Comparison of ENCODE assay signal across 9 cellular contexts in the genomic region with DNA sequence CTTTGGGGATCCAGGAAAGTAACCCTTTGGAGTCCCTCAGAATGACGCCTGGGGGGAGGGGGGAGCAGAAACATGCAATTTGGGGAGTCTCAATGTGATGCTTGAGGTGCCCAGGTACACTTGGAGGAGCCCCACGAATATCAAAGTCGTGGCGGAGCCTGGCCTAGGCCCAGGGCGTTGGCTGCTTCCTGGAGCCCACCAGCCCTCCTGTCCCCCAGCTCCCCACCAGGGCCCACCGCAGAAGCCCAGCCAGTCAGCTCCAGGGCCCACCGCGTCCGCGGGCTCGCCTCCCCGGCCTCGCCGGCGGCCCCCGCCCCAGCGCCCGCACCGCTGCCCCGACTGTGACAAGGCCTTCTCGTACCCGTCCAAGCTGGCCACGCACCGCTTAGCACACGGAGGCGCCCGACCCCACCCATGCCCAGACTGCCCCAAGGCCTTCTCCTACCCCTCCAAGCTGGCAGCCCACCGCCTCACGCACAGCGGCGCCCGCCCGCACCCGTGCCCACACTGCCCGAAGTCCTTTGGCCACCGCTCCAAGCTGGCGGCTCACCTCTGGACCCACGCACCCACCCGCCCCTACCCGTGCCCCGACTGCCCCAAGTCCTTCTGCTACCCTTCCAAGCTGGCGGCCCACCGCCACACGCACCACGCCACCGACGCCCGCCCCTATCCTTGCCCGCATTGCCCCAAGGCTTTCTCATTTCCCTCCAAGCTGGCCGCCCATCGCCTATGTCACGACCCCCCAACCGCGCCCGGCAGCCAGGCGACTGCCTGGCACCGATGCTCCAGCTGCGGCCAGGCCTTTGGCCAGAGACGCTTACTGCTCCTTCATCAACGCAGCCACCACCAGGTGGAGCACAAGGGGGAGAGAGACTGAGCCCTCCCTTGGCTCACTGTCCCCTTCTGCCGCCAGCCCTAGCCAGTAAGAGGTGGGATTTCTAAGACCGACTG. TPM values are rescaled to one million over a fixed set of nuclear protein-coding genes. Genes with fewer than 3 reads are reported as not detected.
DNase-seq lines count a peak whose midpoint lies in the region; ATAC-seq and TF ChIP-seq lines count a peak whose summit lies in the region.
"Had no signal": no experiment of that assay in that cellular context is flagged by ENCODE, and none has a peak within 500 bp of the region (broad histone marks: within the 10 kb centered on the region; RNA-seq: fewer than 3 reads in every experiment).

No MANE protein-coding gene starts in this region.

- ATAC-seq in GM23338 (peak; percentile 56), GM18517 (IDR thresholded peaks at IDR 0.05; ENCODE audit: unreplicated experiment) (no peak)

- no peak for TF ChIP-seq POLR2A in thyroid gland (IDR thresholded peaks at IDR 0.05)

- H3K27ac ChIP-seq in GM23338 (ENCODE audit: low read depth) = peak overlapping the region; percentile 43; the same call in 1 of the 2 replicates
- peak overlapping the region in 2 of 3 donors; percentile 29 to 92 for H3K27ac ChIP-seq in thyroid gland

- no peak overlapping the region for H3K27ac Mint-ChIP-seq in GM23338

- intact Hi-C loops in thyroid gland (cut with DNase I) = loop anchor here (5.0 to 10.0 kb wide), 3 partner anchors 37 to 117 kb away; a partner anchor contains a TSS

- H3K4me1 ChIP-seq in GM23338 (ENCODE audit: insufficient read depth) (peaks cover 6% of the 10 kb centered on the region; the same call in 1 of the 2 replicates), thyroid gland (peaks cover 7 to 23% of the 10 kb centered on the region in 2 donors)

- no peaks in the 10 kb centered on the region for H3K79me2 ChIP-seq in GM23338 (replicated peaks; ENCODE audit: insufficient read depth)

- H3K27me3 ChIP-seq in GM23338 (ENCODE audit: insufficient read depth) (0 out of 2 replicates have a peak, but pooled peaks cover 4% of the 10 kb centered on the region), thyroid gland (no peaks in the 10 kb centered on the region)

- H3F3A ChIP-seq in GM23338 (replicated peaks; ENCODE audit: low read depth) = peaks cover 12% of the 10 kb centered on the region

- H3K36me3 ChIP-seq in GM23338 (ENCODE audit: insufficient read depth) (peaks cover 17% of the 10 kb centered on the region), thyroid gland (peaks cover 4 to 6% of the 10 kb centered on the region in 2 donors)

- H3K9me3 ChIP-seq in thyroid gland = no peaks in the 10 kb centered on the region

- peaks cover 10% of the 10 kb centered on the region for H3K4me1 Mint-ChIP-seq in GM23338

- H3K9me3 Mint-ChIP-seq in GM23338 = peaks cover 14% of the 10 kb centered on the region

- H3K4me3 ChIP-seq in GM23338 (peak overlapping the region; percentile 57), WI38 (ENCODE audit: low read depth, low read length) (no peak overlapping the region), epithelial cell of proximal tubule (ENCODE audit: low read depth, low read length) (no peak overlapping the region), thyroid gland (replicated peaks in 1 of 3) (no peak overlapping the region)

- peak overlapping the region; percentile 83 for H3K4me3 Mint-ChIP-seq in GM23338

- H3K36me3 Mint-ChIP-seq in GM23338 (ENCODE audit: low read depth) = peaks cover 31% of the 10 kb centered on the region

- H3K9me2 ChIP-seq in GM23338 (ENCODE audit: insufficient read depth) = 0 out of 2 replicates have a peak, but pooled peaks cover 3% of the 10 kb centered on the region

- peak overlapping the region; percentile 87 for H3K4me2 ChIP-seq in GM23338

- peak; percentile 71 to 84 for TF ChIP-seq CTCF in GM23338 (conservative IDR thresholded peaks at IDR 0.05; ENCODE audit: low read depth in 2 of 2)
- 0 out of 2 replicates have a peak, but pooled peaks have one; percentile 52 for TF ChIP-seq CTCF in WI38 (IDR thresholded peaks at IDR 0.05; ENCODE audit: low read depth, low read length)
- TF ChIP-seq CTCF in epithelial cell of proximal tubule (conservative IDR thresholded peaks at IDR 0.05; ENCODE audit: low read depth, low read length) = peak; percentile 65
- peak in 5 of 6 experiments; percentile 23 to 64 (median 61) for TF ChIP-seq CTCF in thyroid gland (IDR thresholded peaks at IDR 0.05)

- 52 to 57% methylated on average over 33 to 55 of the region's 62 CpGs for WGBS in thyroid gland, 2 donors

- H3K27me3 Mint-ChIP-seq in GM23338 (ENCODE audit: insufficient read depth, low read depth, poor library complexity) = peaks cover 4% of the 10 kb centered on the region

- DNase-seq in AG08395 (ENCODE audit: low spot score) (peak; percentile 61), GM23338 (ENCODE audit: low spot score) (peak; percentile 95), epithelial cell of proximal tubule (ENCODE audit: low read depth) (no peak), mucosa of gallbladder (ENCODE audit: low spot score) (peak; percentile 49), thyroid gland (peak; percentile 75), SIG-M5 treated with dmso at 0.1 percent for 504 hours (lab: John Stamatoyannopoulos, UW; ENCODE audit: unreplicated experiment) (no peak)

- H2AFZ ChIP-seq in GM23338 = peak overlapping the region; percentile 33; the same call in 1 of the 2 replicates

- no peaks in the 10 kb centered on the region; the same call in none of the 2 replicates for H4K20me1 ChIP-seq in GM23338 (replicated peaks; ENCODE audit: insufficient read depth)

TF ChIP-seq in GM23338, 12 proteins besides CTCF, POLR2A, EP300 and RAD21 (continues in another document):
- TF ChIP-seq NANOG (IDR thresholded peaks at IDR 0.05; ENCODE audit: borderline replicate concordance) (no peak), ZNF331 (CRISPR knock-in tag; IDR thresholded peaks at IDR 0.05; ENCODE audit: low read depth) (no peak), EZH2phosphoT487 (IDR thresholded peaks at IDR 0.05; ENCODE audit: unreplicated experiment) (no peak), CREB1 (CRISPR knock-in tag; IDR thresholded peaks at IDR 0.05; ENCODE audit: low read depth) (no peak), STAT1 (IDR thresholded peaks at IDR 0.05; ENCODE audit: unreplicated experiment) (no peak), EZH2 (IDR thresholded peaks at IDR 0.05; ENCODE audit: low read depth, unreplicated experiment) (no peak), JUNB (IDR thresholded peaks at IDR 0.05; ENCODE audit: unreplicated experiment) (no peak), POLR2AphosphoS5 (IDR thresholded peaks at IDR 0.05; ENCODE audit: low read depth) (no peak)
- TF ChIP-seq, protein P1, sequence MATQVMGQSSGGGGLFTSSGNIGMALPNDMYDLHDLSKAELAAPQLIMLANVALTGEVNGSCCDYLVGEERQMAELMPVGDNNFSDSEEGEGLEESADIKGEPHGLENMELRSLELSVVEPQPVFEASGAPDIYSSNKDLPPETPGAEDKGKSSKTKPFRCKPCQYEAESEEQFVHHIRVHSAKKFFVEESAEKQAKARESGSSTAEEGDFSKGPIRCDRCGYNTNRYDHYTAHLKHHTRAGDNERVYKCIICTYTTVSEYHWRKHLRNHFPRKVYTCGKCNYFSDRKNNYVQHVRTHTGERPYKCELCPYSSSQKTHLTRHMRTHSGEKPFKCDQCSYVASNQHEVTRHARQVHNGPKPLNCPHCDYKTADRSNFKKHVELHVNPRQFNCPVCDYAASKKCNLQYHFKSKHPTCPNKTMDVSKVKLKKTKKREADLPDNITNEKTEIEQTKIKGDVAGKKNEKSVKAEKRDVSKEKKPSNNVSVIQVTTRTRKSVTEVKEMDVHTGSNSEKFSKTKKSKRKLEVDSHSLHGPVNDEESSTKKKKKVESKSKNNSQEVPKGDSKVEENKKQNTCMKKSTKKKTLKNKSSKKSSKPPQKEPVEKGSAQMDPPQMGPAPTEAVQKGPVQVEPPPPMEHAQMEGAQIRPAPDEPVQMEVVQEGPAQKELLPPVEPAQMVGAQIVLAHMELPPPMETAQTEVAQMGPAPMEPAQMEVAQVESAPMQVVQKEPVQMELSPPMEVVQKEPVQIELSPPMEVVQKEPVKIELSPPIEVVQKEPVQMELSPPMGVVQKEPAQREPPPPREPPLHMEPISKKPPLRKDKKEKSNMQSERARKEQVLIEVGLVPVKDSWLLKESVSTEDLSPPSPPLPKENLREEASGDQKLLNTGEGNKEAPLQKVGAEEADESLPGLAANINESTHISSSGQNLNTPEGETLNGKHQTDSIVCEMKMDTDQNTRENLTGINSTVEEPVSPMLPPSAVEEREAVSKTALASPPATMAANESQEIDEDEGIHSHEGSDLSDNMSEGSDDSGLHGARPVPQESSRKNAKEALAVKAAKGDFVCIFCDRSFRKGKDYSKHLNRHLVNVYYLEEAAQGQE (IDR thresholded peaks at IDR 0.05; ENCODE audit: unreplicated experiment) = no peak
- TF ChIP-seq, protein P2, sequence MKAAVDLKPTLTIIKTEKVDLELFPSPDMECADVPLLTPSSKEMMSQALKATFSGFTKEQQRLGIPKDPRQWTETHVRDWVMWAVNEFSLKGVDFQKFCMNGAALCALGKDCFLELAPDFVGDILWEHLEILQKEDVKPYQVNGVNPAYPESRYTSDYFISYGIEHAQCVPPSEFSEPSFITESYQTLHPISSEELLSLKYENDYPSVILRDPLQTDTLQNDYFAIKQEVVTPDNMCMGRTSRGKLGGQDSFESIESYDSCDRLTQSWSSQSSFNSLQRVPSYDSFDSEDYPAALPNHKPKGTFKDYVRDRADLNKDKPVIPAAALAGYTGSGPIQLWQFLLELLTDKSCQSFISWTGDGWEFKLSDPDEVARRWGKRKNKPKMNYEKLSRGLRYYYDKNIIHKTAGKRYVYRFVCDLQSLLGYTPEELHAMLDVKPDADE (IDR thresholded peaks at IDR 0.05) = no peak

RNA-seq across cellular contexts. Expression of a gene that starts 2.1 kb away (rescaled TPM):
- total RNA-seq in GM23338 (2014; rRNA removed; shearing (Covaris generic)) = 0.10 TPM in 1 of 2 replicates, not detected in the other
- 0.42 and 0.65 TPM in 2 replicates for polyA plus RNA-seq in GM23338 (2016; fragmentation: Nextera tagmentation; extraction: Ambion mirVana)
- total RNA-seq in epithelial cell of proximal tubule (not detected in 2 replicates), mucosa of gallbladder (4.1 TPM), thyroid gland (1 to 10 TPM in 1 of 4 donors, not detected in 3; 1.4 TPM)
- total RNA-seq: glomerular endothelial cell had no signal

RNA-seq across cellular contexts. Expression of a gene that starts 8.1 kb away (rescaled TPM):
- total RNA-seq in GM23338 (2014; rRNA removed; shearing (Covaris generic)) = 23.2 and 25.5 TPM in 2 replicates
- polyA plus RNA-seq in GM23338 (2016; fragmentation: Nextera tagmentation; extraction: Ambion mirVana) = 8.9 and 11.1 TPM in 2 replicates
- 55.9 and 76.0 TPM in 2 replicates for total RNA-seq in epithelial cell of proximal tubule
- total RNA-seq in mucosa of gallbladder = 55.4 TPM
- total RNA-seq in thyroid gland = 10 to 100 TPM; 22.4 to 61.9 (median 32.5) TPM

RNA-seq across cellular contexts. Expression of a gene that starts 30.5 kb away (rescaled TPM):
- total RNA-seq in GM23338 (2014; rRNA removed; shearing (Covaris generic)) = 10.2 and 15.4 TPM in 2 replicates
- 6.3 and 8.4 TPM in 2 replicates for polyA plus RNA-seq in GM23338 (2016; fragmentation: Nextera tagmentation; extraction: Ambion mirVana)
- total RNA-seq in epithelial cell of proximal tubule (6.0 and 15.8 TPM in 2 replicates), mucosa of gallbladder (35.3 TPM), thyroid gland (10 to 100 TPM in 1 of 4 donors, 1 to 10 TPM in 3; 4.4 to 19.6 (median 7.4) TPM)

RNA-seq across cellular contexts. Expression of a gene that starts 40.2 kb away (rescaled TPM):
- total RNA-seq in GM23338 (2014; rRNA removed; shearing (Covaris generic)) = 45.8 and 49.5 TPM in 2 replicates
- polyA plus RNA-seq in GM23338 (2016; fragmentation: Nextera tagmentation; extraction: Ambion mirVana) = 32.0 and 35.3 TPM in 2 replicates
- total RNA-seq in epithelial cell of proximal tubule (31.4 and 42.9 TPM in 2 replicates), mucosa of gallbladder (33.6 TPM), thyroid gland (10 to 100 TPM; 29.6 to 38.8 (median 31.3) TPM)

RNA-seq across cellular contexts. Expression of a gene that starts 40.5 kb away (rescaled TPM):
- 4.3 and 7.8 TPM in 2 replicates for total RNA-seq in GM23338 (2014; rRNA removed; shearing (Covaris generic))
- polyA plus RNA-seq in GM23338 (2016; fragmentation: Nextera tagmentation; extraction: Ambion mirVana) = 11.1 and 12.1 TPM in 2 replicates
- total RNA-seq in epithelial cell of proximal tubule = 0.43 and 2.3 TPM in 2 replicates
- total RNA-seq in mucosa of gallbladder = 13.3 TPM
- 10 to 100 TPM; 11.8 to 19.3 (median 13.2) TPM for total RNA-seq in thyroid gland

Comparison
In these comparisons a context has a peak if more than half of its experiments do, and no peak if none do; other contexts are left out.
1. DNase-seq: peak in AG08395 (single experiment), GM23338 (single experiment), mucosa of gallbladder (single experiment) and thyroid gland (2 of 2); none in epithelial cell of proximal tubule (single experiment) and SIG-M5 treated with dmso at 0.1 percent for 504 hours (single experiment).
2. Peak in every context shown above with its lines, with median percentiles within 50 percentile points of each other: CTCF ChIP-seq.